Comparison of ENCODE assay signal across 1 cellular context in the genomic region with DNA sequence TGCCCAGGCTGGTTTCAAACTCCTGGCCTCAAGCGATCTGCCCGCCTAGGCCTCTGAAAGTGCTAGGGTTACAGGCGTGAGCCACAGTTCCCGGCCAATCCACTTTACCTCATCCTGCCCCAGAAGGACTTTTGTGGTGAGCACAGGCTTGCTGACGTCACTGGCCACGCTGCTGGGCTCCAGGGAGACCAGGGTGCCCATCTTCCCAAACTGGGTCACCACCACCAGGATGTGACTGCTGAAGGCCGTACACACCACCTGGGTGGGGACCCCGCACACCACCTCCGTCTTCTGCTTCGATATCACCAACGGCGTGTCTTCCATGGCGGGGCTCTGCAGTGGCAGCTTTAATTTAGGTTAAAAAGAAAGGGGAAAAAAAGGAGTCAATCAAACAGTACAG.
A peak's percentile ranks its signal among the peaks of the same experiment; 100 is the strongest.
TF ChIP-seq lines count a peak whose summit lies in the region.

No MANE protein-coding gene starts in this region.

TF ChIP-seq in K562, 482 proteins besides CTCF, POLR2A, EP300 and RAD21 (continues in another document):
- TF ChIP-seq HEY1 (CRISPR knock-in tag; IDR thresholded peaks at IDR 0.05; ENCODE audit: borderline replicate concordance) = no peak
- TF ChIP-seq, protein P1, sequence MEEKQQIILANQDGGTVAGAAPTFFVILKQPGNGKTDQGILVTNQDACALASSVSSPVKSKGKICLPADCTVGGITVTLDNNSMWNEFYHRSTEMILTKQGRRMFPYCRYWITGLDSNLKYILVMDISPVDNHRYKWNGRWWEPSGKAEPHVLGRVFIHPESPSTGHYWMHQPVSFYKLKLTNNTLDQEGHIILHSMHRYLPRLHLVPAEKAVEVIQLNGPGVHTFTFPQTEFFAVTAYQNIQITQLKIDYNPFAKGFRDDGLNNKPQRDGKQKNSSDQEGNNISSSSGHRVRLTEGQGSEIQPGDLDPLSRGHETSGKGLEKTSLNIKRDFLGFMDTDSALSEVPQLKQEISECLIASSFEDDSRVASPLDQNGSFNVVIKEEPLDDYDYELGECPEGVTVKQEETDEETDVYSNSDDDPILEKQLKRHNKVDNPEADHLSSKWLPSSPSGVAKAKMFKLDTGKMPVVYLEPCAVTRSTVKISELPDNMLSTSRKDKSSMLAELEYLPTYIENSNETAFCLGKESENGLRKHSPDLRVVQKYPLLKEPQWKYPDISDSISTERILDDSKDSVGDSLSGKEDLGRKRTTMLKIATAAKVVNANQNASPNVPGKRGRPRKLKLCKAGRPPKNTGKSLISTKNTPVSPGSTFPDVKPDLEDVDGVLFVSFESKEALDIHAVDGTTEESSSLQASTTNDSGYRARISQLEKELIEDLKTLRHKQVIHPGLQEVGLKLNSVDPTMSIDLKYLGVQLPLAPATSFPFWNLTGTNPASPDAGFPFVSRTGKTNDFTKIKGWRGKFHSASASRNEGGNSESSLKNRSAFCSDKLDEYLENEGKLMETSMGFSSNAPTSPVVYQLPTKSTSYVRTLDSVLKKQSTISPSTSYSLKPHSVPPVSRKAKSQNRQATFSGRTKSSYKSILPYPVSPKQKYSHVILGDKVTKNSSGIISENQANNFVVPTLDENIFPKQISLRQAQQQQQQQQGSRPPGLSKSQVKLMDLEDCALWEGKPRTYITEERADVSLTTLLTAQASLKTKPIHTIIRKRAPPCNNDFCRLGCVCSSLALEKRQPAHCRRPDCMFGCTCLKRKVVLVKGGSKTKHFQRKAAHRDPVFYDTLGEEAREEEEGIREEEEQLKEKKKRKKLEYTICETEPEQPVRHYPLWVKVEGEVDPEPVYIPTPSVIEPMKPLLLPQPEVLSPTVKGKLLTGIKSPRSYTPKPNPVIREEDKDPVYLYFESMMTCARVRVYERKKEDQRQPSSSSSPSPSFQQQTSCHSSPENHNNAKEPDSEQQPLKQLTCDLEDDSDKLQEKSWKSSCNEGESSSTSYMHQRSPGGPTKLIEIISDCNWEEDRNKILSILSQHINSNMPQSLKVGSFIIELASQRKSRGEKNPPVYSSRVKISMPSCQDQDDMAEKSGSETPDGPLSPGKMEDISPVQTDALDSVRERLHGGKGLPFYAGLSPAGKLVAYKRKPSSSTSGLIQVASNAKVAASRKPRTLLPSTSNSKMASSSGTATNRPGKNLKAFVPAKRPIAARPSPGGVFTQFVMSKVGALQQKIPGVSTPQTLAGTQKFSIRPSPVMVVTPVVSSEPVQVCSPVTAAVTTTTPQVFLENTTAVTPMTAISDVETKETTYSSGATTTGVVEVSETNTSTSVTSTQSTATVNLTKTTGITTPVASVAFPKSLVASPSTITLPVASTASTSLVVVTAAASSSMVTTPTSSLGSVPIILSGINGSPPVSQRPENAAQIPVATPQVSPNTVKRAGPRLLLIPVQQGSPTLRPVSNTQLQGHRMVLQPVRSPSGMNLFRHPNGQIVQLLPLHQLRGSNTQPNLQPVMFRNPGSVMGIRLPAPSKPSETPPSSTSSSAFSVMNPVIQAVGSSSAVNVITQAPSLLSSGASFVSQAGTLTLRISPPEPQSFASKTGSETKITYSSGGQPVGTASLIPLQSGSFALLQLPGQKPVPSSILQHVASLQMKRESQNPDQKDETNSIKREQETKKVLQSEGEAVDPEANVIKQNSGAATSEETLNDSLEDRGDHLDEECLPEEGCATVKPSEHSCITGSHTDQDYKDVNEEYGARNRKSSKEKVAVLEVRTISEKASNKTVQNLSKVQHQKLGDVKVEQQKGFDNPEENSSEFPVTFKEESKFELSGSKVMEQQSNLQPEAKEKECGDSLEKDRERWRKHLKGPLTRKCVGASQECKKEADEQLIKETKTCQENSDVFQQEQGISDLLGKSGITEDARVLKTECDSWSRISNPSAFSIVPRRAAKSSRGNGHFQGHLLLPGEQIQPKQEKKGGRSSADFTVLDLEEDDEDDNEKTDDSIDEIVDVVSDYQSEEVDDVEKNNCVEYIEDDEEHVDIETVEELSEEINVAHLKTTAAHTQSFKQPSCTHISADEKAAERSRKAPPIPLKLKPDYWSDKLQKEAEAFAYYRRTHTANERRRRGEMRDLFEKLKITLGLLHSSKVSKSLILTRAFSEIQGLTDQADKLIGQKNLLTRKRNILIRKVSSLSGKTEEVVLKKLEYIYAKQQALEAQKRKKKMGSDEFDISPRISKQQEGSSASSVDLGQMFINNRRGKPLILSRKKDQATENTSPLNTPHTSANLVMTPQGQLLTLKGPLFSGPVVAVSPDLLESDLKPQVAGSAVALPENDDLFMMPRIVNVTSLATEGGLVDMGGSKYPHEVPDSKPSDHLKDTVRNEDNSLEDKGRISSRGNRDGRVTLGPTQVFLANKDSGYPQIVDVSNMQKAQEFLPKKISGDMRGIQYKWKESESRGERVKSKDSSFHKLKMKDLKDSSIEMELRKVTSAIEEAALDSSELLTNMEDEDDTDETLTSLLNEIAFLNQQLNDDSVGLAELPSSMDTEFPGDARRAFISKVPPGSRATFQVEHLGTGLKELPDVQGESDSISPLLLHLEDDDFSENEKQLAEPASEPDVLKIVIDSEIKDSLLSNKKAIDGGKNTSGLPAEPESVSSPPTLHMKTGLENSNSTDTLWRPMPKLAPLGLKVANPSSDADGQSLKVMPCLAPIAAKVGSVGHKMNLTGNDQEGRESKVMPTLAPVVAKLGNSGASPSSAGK (IDR thresholded peaks at IDR 0.05) = peak; percentile 62
- TF ChIP-seq RCOR1 (IDR thresholded peaks at IDR 0.05; ENCODE audit: borderline replicate concordance in 1 of 2, low read depth in 2 of 2, low read length in 2 of 2) = peak in 1 of 2 experiments; percentile 12; a peak in 1 of 4 replicates
- TF ChIP-seq JUND (IDR thresholded peaks at IDR 0.05; ENCODE audit: borderline replicate concordance, low read depth, low read length) = 0 out of 2 replicates have a peak, but pooled peaks have one; percentile 3
- TF ChIP-seq JUND (tag; IDR thresholded peaks at IDR 0.05; ENCODE audit: borderline replicate concordance, low read depth, low read length) = no peak
- TF ChIP-seq, protein P2, sequence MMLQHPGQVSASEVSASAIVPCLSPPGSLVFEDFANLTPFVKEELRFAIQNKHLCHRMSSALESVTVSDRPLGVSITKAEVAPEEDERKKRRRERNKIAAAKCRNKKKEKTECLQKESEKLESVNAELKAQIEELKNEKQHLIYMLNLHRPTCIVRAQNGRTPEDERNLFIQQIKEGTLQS (IDR thresholded peaks at IDR 0.05) = peak; percentile 70
- TF ChIP-seq, protein P2 (CRISPR knock-in tag; conservative IDR thresholded peaks at IDR 0.05) = no peak
- TF ChIP-seq ILK (tag; IDR thresholded peaks at IDR 0.05; ENCODE audit: borderline replicate concordance, low read depth) = no peak
- no peak for TF ChIP-seq ZBTB7A (IDR thresholded peaks at IDR 0.05; ENCODE audit: borderline replicate concordance, control insufficient read depth, low read depth, low read length)
- TF ChIP-seq CREM (IDR thresholded peaks at IDR 0.05; ENCODE audit: low read depth) = peak; percentile 90
- peak; percentile 27; the same call in 1 of the 2 replicates for TF ChIP-seq GABPB1 (CRISPR knock-in tag; IDR thresholded peaks at IDR 0.05)
- no peak for TF ChIP-seq CXXC5 (CRISPR knock-in tag; IDR thresholded peaks at IDR 0.05)
- TF ChIP-seq RBM22 (IDR thresholded peaks at IDR 0.05; ENCODE audit: low read depth, low read length, poor library complexity, severe bottlenecking) = no peak
- no peak for TF ChIP-seq DIDO1 (tag; IDR thresholded peaks at IDR 0.05; ENCODE audit: low read depth)
- no peak for TF ChIP-seq ZNF766 (CRISPR knock-in tag; conservative IDR thresholded peaks at IDR 0.05)
- TF ChIP-seq LCOR (CRISPR knock-in tag; IDR thresholded peaks at IDR 0.05) = 0 out of 2 replicates have a peak, but pooled peaks have one; percentile 43
- peak in 1 of 2 experiments; percentile 42 for TF ChIP-seq E2F6 (IDR thresholded peaks at IDR 0.05; ENCODE audit: borderline replicate concordance in 1 of 2, extremely low read depth in 1 of 2, insufficient read depth in 1 of 2, insufficient read length in 1 of 2, low read depth in 1 of 2, low read length in 1 of 2, poor library complexity in 1 of 2, severe bottlenecking in 1 of 2)
- peak; percentile 27; the same call in 1 of the 2 replicates for TF ChIP-seq L3MBTL2 (IDR thresholded peaks at IDR 0.05)
- TF ChIP-seq, protein P3, sequence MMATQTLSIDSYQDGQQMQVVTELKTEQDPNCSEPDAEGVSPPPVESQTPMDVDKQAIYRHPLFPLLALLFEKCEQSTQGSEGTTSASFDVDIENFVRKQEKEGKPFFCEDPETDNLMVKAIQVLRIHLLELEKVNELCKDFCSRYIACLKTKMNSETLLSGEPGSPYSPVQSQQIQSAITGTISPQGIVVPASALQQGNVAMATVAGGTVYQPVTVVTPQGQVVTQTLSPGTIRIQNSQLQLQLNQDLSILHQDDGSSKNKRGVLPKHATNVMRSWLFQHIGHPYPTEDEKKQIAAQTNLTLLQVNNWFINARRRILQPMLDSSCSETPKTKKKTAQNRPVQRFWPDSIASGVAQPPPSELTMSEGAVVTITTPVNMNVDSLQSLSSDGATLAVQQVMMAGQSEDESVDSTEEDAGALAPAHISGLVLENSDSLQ (IDR thresholded peaks at IDR 0.05) = 0 out of 2 replicates have a peak, but pooled peaks have one; percentile 5
- TF ChIP-seq CREB1 (IDR thresholded peaks at IDR 0.05) = 0 out of 2 replicates have a peak, but pooled peaks have one; percentile 38
- TF ChIP-seq CREB1 (CRISPR knock-in tag; IDR thresholded peaks at IDR 0.05) = peak; percentile 82
- TF ChIP-seq TAF7 (tag; IDR thresholded peaks at IDR 0.05) = no peak
- TF ChIP-seq PTTG1 (tag; IDR thresholded peaks at IDR 0.05; ENCODE audit: low read depth) = no peak
- TF ChIP-seq ZFX (CRISPR knock-in tag; IDR thresholded peaks at IDR 0.05) = peak; percentile 35; the same call in 1 of the 2 replicates
- no peak for TF ChIP-seq MAFG (tag; conservative IDR thresholded peaks at IDR 0.05)
- TF ChIP-seq ZBTB33 (CRISPR knock-in tag; IDR thresholded peaks at IDR 0.05) = no peak
- no peak for TF ChIP-seq GABPB2 (CRISPR knock-in tag; conservative IDR thresholded peaks at IDR 0.05)
- no peak for TF ChIP-seq ZNF318 (IDR thresholded peaks at IDR 0.05; ENCODE audit: borderline replicate concordance in 1 of 2, low read depth in 1 of 2)
- peak; percentile 32 for TF ChIP-seq TBP (optimal IDR thresholded peaks at IDR 0.05; ENCODE audit: low read depth, low read length)
